16 cellular contexts compared by ENCODE assay signal in the genomic region with DNA sequence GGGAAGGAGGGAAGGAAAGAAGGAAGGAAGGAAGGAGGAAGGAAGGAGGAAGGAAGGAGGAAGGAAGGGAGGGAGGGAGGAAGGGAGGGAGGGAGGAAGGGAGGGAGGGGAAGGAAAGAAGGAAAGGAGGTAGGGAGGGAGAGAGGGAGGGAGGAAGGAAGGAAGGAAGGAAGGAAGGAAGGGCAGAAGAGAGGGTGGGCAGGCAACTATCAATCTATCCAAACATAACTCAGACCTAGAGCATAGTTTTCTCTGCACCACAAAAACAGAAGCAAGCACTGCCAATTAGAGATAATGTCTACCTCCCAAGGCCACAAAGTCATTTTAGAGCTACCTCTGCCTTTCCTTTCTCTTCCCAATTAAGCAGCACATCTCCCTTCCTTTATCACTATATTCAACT.
DNase-seq lines count a peak whose midpoint lies in the region; ATAC-seq, FAIRE-seq and TF ChIP-seq lines count a peak whose summit lies in the region.
"Had no signal": no experiment of that assay in that cellular context is flagged by ENCODE, and none has a peak within 500 bp of the region (broad histone marks: within the 10 kb centered on the region; RNA-seq: fewer than 3 reads in every experiment).

No MANE protein-coding gene starts in this region.

- POLR2A ChIA-PET in K562 (lab: Yijun Ruan, JAX), result no interaction called here

- H3K79me2 ChIP-seq in Karpas-422 (ENCODE audit: low read length), result peaks cover 60% of the 10 kb centered on the region
- H3K79me2 ChIP-seq in K562 (ENCODE audit: control insufficient read depth, insufficient read depth, low read length), result no peaks in the 10 kb centered on the region

- peak overlapping the region; percentile 48; the same call in 1 of the 2 replicates for H3K4me3 ChIP-seq in Karpas-422 (ENCODE audit: low read length)
- no peak overlapping the region for H3K4me3 ChIP-seq in K562
- H3K4me3 ChIP-seq: sigmoid colon had no signal

- H3K27me3 ChIP-seq in Karpas-422 (ENCODE audit: low read length) (no peaks in the 10 kb centered on the region), K562 (ENCODE audit: control insufficient read depth in 2 of 2, insufficient read depth in 2 of 2, low read length in 2 of 2) (peaks cover 0 to 4% of the 10 kb centered on the region in 2 experiments; a peak in 1 of 5 replicates)
- H3K27me3 ChIP-seq: sigmoid colon had no signal

- H3K27me3 Mint-ChIP-seq in activated T-cell treated with anti-CD3 and anti-CD28 coated beads, Interleukin-2, amount 50 U/mL, for 24 hours, result no peaks in the 10 kb centered on the region
- no peaks in the 10 kb centered on the region for H3K27me3 Mint-ChIP-seq in stimulated activated memory B cell treated with anti-CD40 and anti-IgM and Interleukin-4, amounts not matched to agents 10 μg/mL and 1 μg/mL and 100 μg/mL, for 72 hours

- H3K9me2 ChIP-seq in Karpas-422 (replicated peaks; ENCODE audit: insufficient read depth, low read length), result no peaks in the 10 kb centered on the region

- intact Hi-C loops in K562 (cut with micrococcal nuclease), result no loop called here

- no peak for TF ChIP-seq EP300 in K562 (IDR thresholded peaks at IDR 0.05; ENCODE audit: low read length)

- no peak for ATAC-seq in K562
- no peak for ATAC-seq in stimulated activated memory B cell treated with anti-CD40 and anti-IgM and Interleukin-4, amounts not matched to agents 10 μg/mL and 1 μg/mL and 100 μg/mL, for 72 hours
- ATAC-seq: Panc1 had no signal

- peaks cover 99% of the 10 kb centered on the region for H3K36me3 Mint-ChIP-seq in activated T-cell treated with anti-CD3 and anti-CD28 coated beads, Interleukin-2, amount 50 U/mL, for 24 hours (ENCODE audit: low read depth)
- H3K36me3 Mint-ChIP-seq in stimulated activated memory B cell treated with anti-CD40 and anti-IgM and Interleukin-4, amounts not matched to agents 10 μg/mL and 1 μg/mL and 100 μg/mL, for 72 hours, result peaks cover 90% of the 10 kb centered on the region

- H3K9me3 Mint-ChIP-seq in activated T-cell treated with anti-CD3 and anti-CD28 coated beads, Interleukin-2, amount 50 U/mL, for 24 hours, result no peaks in the 10 kb centered on the region
- peaks cover 3% of the 10 kb centered on the region for H3K9me3 Mint-ChIP-seq in stimulated activated memory B cell treated with anti-CD40 and anti-IgM and Interleukin-4, amounts not matched to agents 10 μg/mL and 1 μg/mL and 100 μg/mL, for 72 hours
- H3K9me3 Mint-ChIP-seq: nephron progenitor cell had no signal

- BruUV-seq in K562 (replicated peaks; lab: Mats Ljungman, UMichigan), result no TSS peak

- CTCF ChIA-PET in K562 (lab: Yijun Ruan, JAX; ENCODE audit: low intra/inter-chr PET ratio), result no interaction called here

- in situ Hi-C loops in K562 (cut with MboI), result no loop called here

- no peak for DNase-seq in activated T-cell treated with anti-CD3 and anti-CD28 coated beads, Interleukin-2, amount 50 U/mL, for 24 hours
- DNase-seq in activated T-cell treated with anti-CD3 and anti-CD28 coated beads, Interleukin-2, amount 50 U/mL, for 48 hours, result no peak
- DNase-seq in Karpas-422 (no peak), K562 (ENCODE audit: extremely low read depth in 1 of 4, low spot score in 3 of 4) (no peak), SK-N-DZ (ENCODE audit: low spot score) (no peak), NCI-H187 treated with DMSO at 0.1 percent for 48 hours (lab: John Stamatoyannopoulos, UW) (no peak), GOT3 (lab: John Stamatoyannopoulos, UW) (no peak)
- DNase-seq: ACHN; activated CD8-positive, alpha-beta memory T cell treated with anti-CD3 and anti-CD28 coated beads for 24 hours; H7; NCI-H187; NCI-H526; nephron progenitor cell; sigmoid colon had no signal

- no peak for TF ChIP-seq RAD21 in K562 (CRISPR knock-in tag; conservative IDR thresholded peaks at IDR 0.05 in 1 of 2, IDR thresholded peaks at IDR 0.05 in 1 of 2)

- FAIRE-seq in K562 (lab: Jason Lieb, UNC), result no peak

- H3K9ac ChIP-seq in Karpas-422 (ENCODE audit: low read length), result peak overlapping the region; percentile 44; the same call in 1 of the 2 replicates
- no peak overlapping the region for H3K9ac ChIP-seq in K562 (ENCODE audit: insufficient read depth in 1 of 2, low read depth in 2 of 2, low read length in 2 of 2)

- H2AFZ ChIP-seq in Karpas-422 (ENCODE audit: low read length), result no peak overlapping the region
- H2AFZ ChIP-seq in K562 (ENCODE audit: low read depth, low read length), result no peak overlapping the region

- no peaks in the 10 kb centered on the region for H3K9me1 ChIP-seq in K562 (ENCODE audit: control insufficient read depth, insufficient read depth, low read length)

- H3K4me2 ChIP-seq in Karpas-422 (ENCODE audit: low read depth, low read length, poor library complexity, severe bottlenecking) (peak overlapping the region; percentile 74), K562 (ENCODE audit: insufficient read depth, low read length) (no peak overlapping the region)

- H3K27ac ChIP-seq in Karpas-422 (ENCODE audit: low read length), result peak overlapping the region; percentile 98
- no peak overlapping the region for H3K27ac ChIP-seq in K562 (ENCODE audit: extremely low read depth, low read depth, low read length)

- peak overlapping the region; percentile 95 for H3K27ac Mint-ChIP-seq in activated T-cell treated with anti-CD3 and anti-CD28 coated beads, Interleukin-2, amount 50 U/mL, for 24 hours
- peak overlapping the region; percentile 85 for H3K27ac Mint-ChIP-seq in stimulated activated memory B cell treated with anti-CD40 and anti-IgM and Interleukin-4, amounts not matched to agents 10 μg/mL and 1 μg/mL and 100 μg/mL, for 72 hours
- H3K27ac Mint-ChIP-seq: nephron progenitor cell had no signal

- H3K4me3 Mint-ChIP-seq in activated T-cell treated with anti-CD3 and anti-CD28 coated beads, Interleukin-2, amount 50 U/mL, for 24 hours, result peak overlapping the region; percentile 79
- no peak overlapping the region for H3K4me3 Mint-ChIP-seq in stimulated activated memory B cell treated with anti-CD40 and anti-IgM and Interleukin-4, amounts not matched to agents 10 μg/mL and 1 μg/mL and 100 μg/mL, for 72 hours
- H3K4me3 Mint-ChIP-seq: nephron progenitor cell had no signal

- H3K36me3 ChIP-seq in Karpas-422 (ENCODE audit: insufficient read depth, low read length) (peaks cover 43% of the 10 kb centered on the region), K562 (ENCODE audit: control insufficient read depth, insufficient read depth, low read length) (no peaks in the 10 kb centered on the region)

- H3K4me1 ChIP-seq in Karpas-422 (ENCODE audit: low read length), result peaks cover 99% of the 10 kb centered on the region
- peaks cover 0 to 6% of the 10 kb centered on the region in 2 experiments; a peak in 3 of 5 replicates for H3K4me1 ChIP-seq in K562 (replicated peaks in 1 of 2; ENCODE audit: control insufficient read depth in 2 of 2, insufficient read depth in 2 of 2, low read length in 2 of 2)

- H3K4me1 Mint-ChIP-seq in activated T-cell treated with anti-CD3 and anti-CD28 coated beads, Interleukin-2, amount 50 U/mL, for 24 hours (ENCODE audit: low read depth), result peaks cover 99% of the 10 kb centered on the region
- H3K4me1 Mint-ChIP-seq in stimulated activated memory B cell treated with anti-CD40 and anti-IgM and Interleukin-4, amounts not matched to agents 10 μg/mL and 1 μg/mL and 100 μg/mL, for 72 hours, result peaks cover 96% of the 10 kb centered on the region

- H3K9me3 ChIP-seq in Karpas-422 (ENCODE audit: low read length), result no peaks in the 10 kb centered on the region
- H3K9me3 ChIP-seq in K562 (replicated peaks; ENCODE audit: control insufficient read depth, insufficient read depth, low read depth, low read length), result no peaks in the 10 kb centered on the region
- H3K9me3 ChIP-seq: sigmoid colon had no signal

- no peak for TF ChIP-seq CTCF in K562 (IDR thresholded peaks at IDR 0.05 in 2 of 3, conservative IDR thresholded peaks at IDR 0.05 in 1 of 3; ENCODE audit: insufficient read depth in 2 of 3, low read depth in 1 of 3, low read length in 3 of 3)

- peaks cover 22% of the 10 kb centered on the region; the same call in 1 of the 2 replicates for H4K20me1 ChIP-seq in Karpas-422 (ENCODE audit: insufficient read depth, low read depth, low read length)
- H4K20me1 ChIP-seq in K562 (replicated peaks; ENCODE audit: control insufficient read depth, insufficient read depth, low read length), result no peaks in the 10 kb centered on the region

- TF ChIP-seq POLR2A in K562 (conservative IDR thresholded peaks at IDR 0.05), result no peak

TF ChIP-seq in K562, 482 proteins besides CTCF, POLR2A, EP300 and RAD21:
- TF ChIP-seq, protein P1, sequence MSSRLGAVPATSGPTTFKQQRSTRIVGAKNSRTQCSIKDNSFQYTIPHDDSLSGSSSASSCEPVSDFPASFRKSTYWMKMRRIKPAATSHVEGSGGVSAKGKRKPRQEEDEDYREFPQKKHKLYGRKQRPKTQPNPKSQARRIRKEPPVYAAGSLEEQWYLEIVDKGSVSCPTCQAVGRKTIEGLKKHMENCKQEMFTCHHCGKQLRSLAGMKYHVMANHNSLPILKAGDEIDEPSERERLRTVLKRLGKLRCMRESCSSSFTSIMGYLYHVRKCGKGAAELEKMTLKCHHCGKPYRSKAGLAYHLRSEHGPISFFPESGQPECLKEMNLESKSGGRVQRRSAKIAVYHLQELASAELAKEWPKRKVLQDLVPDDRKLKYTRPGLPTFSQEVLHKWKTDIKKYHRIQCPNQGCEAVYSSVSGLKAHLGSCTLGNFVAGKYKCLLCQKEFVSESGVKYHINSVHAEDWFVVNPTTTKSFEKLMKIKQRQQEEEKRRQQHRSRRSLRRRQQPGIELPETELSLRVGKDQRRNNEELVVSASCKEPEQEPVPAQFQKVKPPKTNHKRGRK (tag; IDR thresholded peaks at IDR 0.05), result peak; percentile 43; the same call in 1 of the 2 replicates
- TF ChIP-seq CREBBP (IDR thresholded peaks at IDR 0.05; ENCODE audit: low read depth, low read length), result no peak
